Comparison of ENCODE assay signal across 8 cellular contexts in the genomic region with DNA sequence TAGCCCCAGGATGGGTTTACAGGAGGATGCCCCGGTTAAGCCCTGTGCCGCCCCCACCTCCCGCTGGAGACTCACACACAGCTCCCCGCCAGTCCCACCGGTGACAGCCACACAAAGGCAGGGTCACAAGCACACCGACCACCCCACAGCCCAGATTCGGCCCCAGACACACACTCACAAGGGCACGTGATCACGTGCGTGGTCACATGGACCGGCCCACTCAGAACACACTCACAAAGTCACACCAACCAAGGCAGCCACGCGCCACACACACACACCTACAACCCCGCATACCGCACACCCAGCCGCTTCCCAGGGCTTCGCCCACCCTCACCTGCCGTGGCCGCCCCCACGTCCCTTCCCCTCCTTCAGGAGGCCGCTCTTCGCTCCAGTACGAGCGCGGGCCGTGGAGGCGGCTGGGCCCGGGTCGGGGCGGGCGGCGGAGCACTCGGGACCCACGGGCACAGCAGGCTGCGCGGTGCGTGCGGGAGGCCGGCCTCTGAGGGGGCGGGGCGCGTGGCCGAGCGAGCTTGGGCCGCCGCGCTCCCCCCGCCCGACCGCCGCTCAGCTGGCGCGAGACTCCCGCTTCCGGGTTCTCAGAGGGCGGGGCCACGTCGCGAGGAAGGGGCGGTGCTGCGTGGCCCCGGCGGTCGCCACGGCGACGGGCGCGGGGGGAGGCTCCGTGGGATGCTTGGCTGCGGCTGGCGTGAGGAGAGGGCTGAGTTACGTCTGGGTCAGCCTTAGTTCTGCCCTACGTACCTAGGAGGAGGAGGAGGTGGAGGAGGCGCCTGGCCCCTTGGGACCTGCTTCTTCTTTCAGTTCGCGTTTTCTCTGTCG. TPM values are rescaled to one million over a fixed set of nuclear protein-coding genes. Genes with fewer than 3 reads are reported as not detected.
DNase-seq lines count a peak whose midpoint lies in the region; ATAC-seq and TF ChIP-seq lines count a peak whose summit lies in the region.

A gene with protein sequence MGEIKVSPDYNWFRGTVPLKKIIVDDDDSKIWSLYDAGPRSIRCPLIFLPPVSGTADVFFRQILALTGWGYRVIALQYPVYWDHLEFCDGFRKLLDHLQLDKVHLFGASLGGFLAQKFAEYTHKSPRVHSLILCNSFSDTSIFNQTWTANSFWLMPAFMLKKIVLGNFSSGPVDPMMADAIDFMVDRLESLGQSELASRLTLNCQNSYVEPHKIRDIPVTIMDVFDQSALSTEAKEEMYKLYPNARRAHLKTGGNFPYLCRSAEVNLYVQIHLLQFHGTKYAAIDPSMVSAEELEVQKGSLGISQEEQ (minus strand): TSS at position 584 of the 837 bp plus-strand sequence. CDS start 6,345 bp downstream, outside the sequence.

- peaks cover 37% of the 10 kb centered on the region for H3K4me1 Mint-ChIP-seq in activated CD4-positive, alpha-beta T cell treated with anti-CD3 and anti-CD28 coated beads for 36 hours

- H3K27ac Mint-ChIP-seq in activated CD4-positive, alpha-beta T cell treated with anti-CD3 and anti-CD28 coated beads for 36 hours, result peak within 1 kb of the TSS; percentile 88

- peak within 1 kb of the TSS; percentile 96 for H3K4me3 Mint-ChIP-seq in activated CD4-positive, alpha-beta T cell treated with anti-CD3 and anti-CD28 coated beads for 36 hours

- peaks cover 5% of the 10 kb centered on the region; the same call in 1 of the 2 replicates for H3K4me1 ChIP-seq in BE2C

- POLR2A ChIA-PET in activated CD4-positive, alpha-beta T cell treated with anti-CD3 and anti-CD28 coated beads for 36 hours (lab: Charles Lee), result interaction anchor here (0.7 to 1.0 kb wide), 3 partner anchors 96 to 315 kb away, joined by 3 to 8 read pairs (median 5); a partner anchor contains a TSS

- H3K9me3 ChIP-seq in BE2C, result no peaks in the 10 kb centered on the region

- peak; percentile 92 for ATAC-seq in HG03457 (IDR thresholded peaks at IDR 0.05; ENCODE audit: unreplicated experiment)
- peak; percentile 96 for ATAC-seq in activated CD4-positive, alpha-beta T cell treated with anti-CD3 and anti-CD28 coated beads for 36 hours

- peaks cover 4% of the 10 kb centered on the region for H3K36me3 Mint-ChIP-seq in activated CD4-positive, alpha-beta T cell treated with anti-CD3 and anti-CD28 coated beads for 36 hours (ENCODE audit: low read depth)

- CTCF ChIA-PET in activated CD4-positive, alpha-beta T cell treated with anti-CD3 and anti-CD28 coated beads for 36 hours (lab: Charles Lee), result interaction anchor here (1.1 kb wide), 1 partner anchor 41 kb away, joined by 3 read pairs; no protein-coding TSS in a partner anchor

- H3K9me3 Mint-ChIP-seq in activated CD4-positive, alpha-beta T cell treated with anti-CD3 and anti-CD28 coated beads for 36 hours (ENCODE audit: low read depth), result no peaks in the 10 kb centered on the region

- DNase-seq in BE2C (peak; percentile 97), GM19240 (ENCODE audit: insufficient read length, low spot score) (peak; percentile 83), NCI-H524 (lab: John Stamatoyannopoulos, UW) (peak; percentile 93 to 94), choroid plexus epithelial cell (ENCODE audit: low read depth) (peak; percentile 95), kidney glomerular epithelial cell (lab: John Stamatoyannopoulos, UW) (peak; percentile 92)
- DNase-seq in activated CD4-positive, alpha-beta T cell treated with anti-CD3 and anti-CD28 coated beads for 36 hours, result peak; percentile 94
- DNase-seq in stimulated activated CD4-positive, alpha-beta T cell treated with anti-CD3 and anti-CD28 coated beads, Interleukin-15, amount 100 ng/mL, for 48 hours (ENCODE audit: low read depth in 2 of 2), result peak; percentile 75 to 88

- intact Hi-C loops in activated CD4-positive, alpha-beta T cell treated with anti-CD3 and anti-CD28 coated beads for 36 hours (cut with DNase I, micrococcal nuclease), result loop anchor here (1.0 to 5.0 kb wide), 10 partner anchors 38 to 827 kb away; a partner anchor contains a TSS

- H3K27me3 Mint-ChIP-seq in activated CD4-positive, alpha-beta T cell treated with anti-CD3 and anti-CD28 coated beads for 36 hours, result no peaks in the 10 kb centered on the region

- TF ChIP-seq CTCF in BE2C (IDR thresholded peaks at IDR 0.05; ENCODE audit: low read depth, low read length), result no peak
- TF ChIP-seq CTCF in choroid plexus epithelial cell (conservative IDR thresholded peaks at IDR 0.05; ENCODE audit: low read depth, low read length), result no peak

- H3K4me3 ChIP-seq in BE2C (ENCODE audit: low read depth, low read length) (peak within 1 kb of the TSS; percentile 93), choroid plexus epithelial cell (ENCODE audit: low read depth, low read length) (peak within 1 kb of the TSS; percentile 100)

- no peaks in the 10 kb centered on the region for H3K36me3 ChIP-seq in BE2C

- no peaks in the 10 kb centered on the region for H3K27me3 ChIP-seq in BE2C

RNA-seq across cellular contexts. Expression of the gene that starts here (rescaled TPM):
- polyA plus RNA-seq in BE2C (2012; ENCODE audit: insufficient read depth, insufficient read length, low read depth), result 52.3 TPM
- total RNA-seq in activated CD4-positive, alpha-beta T cell treated with anti-CD3 and anti-CD28 coated beads for 36 hours, result 10 to 100 TPM; 74.1 to 79.1 TPM

Comparison
In these comparisons a context has a peak if more than half of its experiments do, and no peak if none do; other contexts are left out.
1. Peak in every context shown above with its lines: DNase-seq, ATAC-seq and H3K4me3 ChIP-seq.